In genomic region chr12:32756476-32757158, GRCh38 we compare ENCODE assay signal across 8 cellular contexts.
DNase-seq lines count a peak whose midpoint lies in the region; ATAC-seq and FAIRE-seq lines count a peak whose summit lies in the region.

No MANE protein-coding gene starts in this region.

- FAIRE-seq in GM19239 (lab: Jason Lieb, UNC) = no peak

- H3K9me3 Mint-ChIP-seq in stimulated activated naive CD8-positive, alpha-beta T cell treated with anti-CD3 and anti-CD28 coated beads, Interleukin-15, amount 100 ng/mL, for 72 hours = no peaks in the 10 kb centered on the region

- H3K4me3 ChIP-seq in SK-N-MC = peak overlapping the region; percentile 96

- peak overlapping the region; percentile 84 to 88 for H3K4me3 Mint-ChIP-seq in stimulated activated naive CD8-positive, alpha-beta T cell treated with anti-CD3 and anti-CD28 coated beads, Interleukin-15, amount 100 ng/mL, for 72 hours

- H3K27ac ChIP-seq in SK-N-MC = peak overlapping the region; percentile 65

- peak; percentile 71 for DNase-seq in NCI-H748 treated with DMSO at 0.1 percent for 48 hours (lab: John Stamatoyannopoulos, UW)
- no peak for DNase-seq in NCI-H748 (lab: John Stamatoyannopoulos, UW; ENCODE audit: unreplicated experiment)
- no peak for DNase-seq in SK-N-MC (ENCODE audit: low read depth, low spot score)
- DNase-seq in foreskin melanocyte = peak; percentile 4
- no peak for DNase-seq in stimulated activated naive CD8-positive, alpha-beta T cell treated with anti-CD3 and anti-CD28 coated beads, Interleukin-15, amount 100 ng/mL, for 72 hours
- DNase-seq in GM19239 (ENCODE audit: insufficient read length, low spot score) = no peak
- no peak for DNase-seq in DMS79 (lab: John Stamatoyannopoulos, UW)

- ATAC-seq in stimulated activated naive CD8-positive, alpha-beta T cell treated with anti-CD3 and anti-CD28 coated beads, Interleukin-15, amount 100 ng/mL, for 72 hours = no peak
- no peak for ATAC-seq in HG03342 (IDR thresholded peaks at IDR 0.05; ENCODE audit: unreplicated experiment)

- peaks cover 20% of the 10 kb centered on the region for H3K36me3 ChIP-seq in SK-N-MC (ENCODE audit: insufficient read depth, low read length)

- H3K27me3 Mint-ChIP-seq in stimulated activated naive CD8-positive, alpha-beta T cell treated with anti-CD3 and anti-CD28 coated beads, Interleukin-15, amount 100 ng/mL, for 72 hours = peaks cover 5% of the 10 kb centered on the region

- H3K9ac ChIP-seq in SK-N-MC (ENCODE audit: insufficient read length) = peak overlapping the region; percentile 95

- H3K9me3 ChIP-seq in SK-N-MC (ENCODE audit: low read depth, low read length) = no peaks in the 10 kb centered on the region

- H3K27ac Mint-ChIP-seq in stimulated activated naive CD8-positive, alpha-beta T cell treated with anti-CD3 and anti-CD28 coated beads, Interleukin-15, amount 100 ng/mL, for 72 hours = peak overlapping the region; percentile 83 to 93

- H3K4me1 Mint-ChIP-seq in stimulated activated naive CD8-positive, alpha-beta T cell treated with anti-CD3 and anti-CD28 coated beads, Interleukin-15, amount 100 ng/mL, for 72 hours = peaks cover 25% of the 10 kb centered on the region

Comparison
In these comparisons a context has a peak if more than half of its experiments do, and no peak if none do; other contexts are left out.
1. DNase-seq: peak in NCI-H748 treated with DMSO at 0.1 percent for 48 hours (single experiment) and foreskin melanocyte (single experiment); none in NCI-H748 (single experiment), SK-N-MC (single experiment), stimulated activated naive CD8-positive, alpha-beta T cell treated with anti-CD3 and anti-CD28 coated beads, Interleukin-15, amount 100 ng/mL, for 72 hours (0 of 2), GM19239 (single experiment) and DMS79 (single experiment).